ENCODE assay signal across 17 cellular contexts in genomic region chr6:133631421-133631820, GRCh38.
DNase-seq lines count a peak whose midpoint lies in the region; ATAC-seq and TF ChIP-seq lines count a peak whose summit lies in the region.
"Had no signal": no experiment of that assay in that cellular context is flagged by ENCODE, and none has a peak within 500 bp of the region (broad histone marks: within the 10 kb centered on the region; RNA-seq: fewer than 3 reads in every experiment).

No MANE protein-coding gene starts in this region.

- H3K4me1 Mint-ChIP-seq in HFFc6 (ENCODE audit: low read depth) (peaks cover 13% of the 10 kb centered on the region), type B pancreatic cell (ENCODE audit: unreplicated experiment) (no peaks in the 10 kb centered on the region)
- H3K4me1 Mint-ChIP-seq: H9 had no signal

- H3K27me3 Mint-ChIP-seq in HFFc6 (ENCODE audit: insufficient read depth) = no peaks in the 10 kb centered on the region
- no peaks in the 10 kb centered on the region for H3K27me3 Mint-ChIP-seq in type B pancreatic cell

- peak overlapping the region; percentile 72 for H2AFZ ChIP-seq in ACC112 (ENCODE audit: low read length, unreplicated experiment)
- H2AFZ ChIP-seq: parathyroid adenoma had no signal

- peaks cover 34% of the 10 kb centered on the region for H3K4me1 ChIP-seq in ACC112 (ENCODE audit: control insufficient read depth, insufficient read depth, low read length, unreplicated experiment)
- H3K4me1 ChIP-seq: parathyroid adenoma had no signal

- no peaks in the 10 kb centered on the region for H3K79me2 ChIP-seq in ACC112 (ENCODE audit: control insufficient read depth, insufficient read depth, low read length, unreplicated experiment)
- H3K79me2 ChIP-seq: parathyroid adenoma had no signal

- no peak for ATAC-seq in GM21717 (IDR thresholded peaks at IDR 0.05; ENCODE audit: unreplicated experiment)
- ATAC-seq in HG03342 (IDR thresholded peaks at IDR 0.05; ENCODE audit: unreplicated experiment) = no peak
- ATAC-seq in stimulated activated naive CD8-positive, alpha-beta T cell treated with anti-CD3 and anti-CD28 coated beads, Interleukin-15, Interleukin-2, amounts not matched to agents 100 U/mL and 50 U/mL, for 24 hours = no peak
- ATAC-seq: activated CD8-positive, alpha-beta T cell treated with anti-CD3 and anti-CD28 coated beads, Interleukin-2, amount 10 ng/mL, durations not matched to agents 7 days and 5 days had no signal

- no peaks in the 10 kb centered on the region for H3K27me3 ChIP-seq in ACC112 (ENCODE audit: insufficient read depth, low read length)
- H3K27me3 ChIP-seq: esophagus muscularis mucosa had no signal

- TF ChIP-seq CTCF in HFFc6 (IDR thresholded peaks at IDR 0.05) = peak; percentile 43
- no peak for TF ChIP-seq CTCF in type B pancreatic cell (conservative IDR thresholded peaks at IDR 0.05)

- H3K27ac Mint-ChIP-seq in HFFc6 (no peak overlapping the region), type B pancreatic cell (no peak overlapping the region)
- H3K27ac Mint-ChIP-seq: activated CD8-positive, alpha-beta T cell treated with anti-CD3 and anti-CD28 coated beads, Interleukin-2, amount 10 ng/mL, durations not matched to agents 7 days and 5 days; H9 had no signal

- H3K4me3 ChIP-seq in ACC112 (ENCODE audit: low read depth, low read length) = 0 out of 2 replicates have a peak overlapping the region, but pooled peaks have one; percentile 25
- H3K4me3 ChIP-seq: esophagus muscularis mucosa had no signal

- H3K9me3 Mint-ChIP-seq in HFFc6 (no peaks in the 10 kb centered on the region), type B pancreatic cell (no peaks in the 10 kb centered on the region)
- H3K9me3 Mint-ChIP-seq: H9 had no signal

- H3K27ac ChIP-seq in ACC112 (ENCODE audit: low read depth, low read length) = peak overlapping the region; percentile 84
- H3K27ac ChIP-seq: esophagus muscularis mucosa, parathyroid adenoma had no signal

- DNase-seq in HFFc6 = peak; percentile 69
- peak; percentile 57 for DNase-seq in amniotic epithelial cell (ENCODE audit: low read depth)
- DNase-seq in iris pigment epithelial cell (ENCODE audit: low read depth) = peak; percentile 80
- DNase-seq in type B pancreatic cell (ENCODE audit: extremely low spot score, unreplicated experiment) = no peak
- no peak for DNase-seq in stimulated activated naive CD8-positive, alpha-beta T cell treated with anti-CD3 and anti-CD28 coated beads, Interleukin-15, Interleukin-2, amounts not matched to agents 100 U/mL and 50 U/mL, for 24 hours
- DNase-seq: activated CD8-positive, alpha-beta T cell treated with anti-CD3 and anti-CD28 coated beads, Interleukin-2, amount 10 ng/mL, durations not matched to agents 7 days and 5 days; activated effector memory CD4-positive, alpha-beta T cell treated with anti-CD3 and anti-CD28 coated beads, Interleukin-2, amount 50 U/mL, for 16 hours; AML-193; H9; NCI-H1417; NCI-H748 treated with DMSO at 0.1 percent for 48 hours; SIG-M5 had no signal

- H3K4me3 Mint-ChIP-seq in HFFc6 (no peak overlapping the region), type B pancreatic cell (no peak overlapping the region)
- H3K4me3 Mint-ChIP-seq: activated CD8-positive, alpha-beta T cell treated with anti-CD3 and anti-CD28 coated beads, Interleukin-2, amount 10 ng/mL, durations not matched to agents 7 days and 5 days; H9 had no signal

- H3K36me3 Mint-ChIP-seq in HFFc6 (ENCODE audit: low read depth) = no peaks in the 10 kb centered on the region
- H3K36me3 Mint-ChIP-seq in type B pancreatic cell = no peaks in the 10 kb centered on the region

- H3K36me3 ChIP-seq in ACC112 (ENCODE audit: insufficient read depth, low read length) = no peaks in the 10 kb centered on the region
- H3K36me3 ChIP-seq: esophagus muscularis mucosa had no signal

Comparison
In these comparisons a context has a peak if more than half of its experiments do, and no peak if none do; other contexts are left out.
1. DNase-seq: peak in HFFc6 (single experiment), amniotic epithelial cell (single experiment) and iris pigment epithelial cell (single experiment); none in type B pancreatic cell (single experiment) and stimulated activated naive CD8-positive, alpha-beta T cell treated with anti-CD3 and anti-CD28 coated beads, Interleukin-15, Interleukin-2, amounts not matched to agents 100 U/mL and 50 U/mL, for 24 hours (single experiment).